In genomic region chr22:49962751-49963646, GRCh38 we compare ENCODE assay signal across 8 cellular contexts. TPM values are rescaled to one million over a fixed set of nuclear protein-coding genes. Genes with fewer than 3 reads are reported as not detected.
A peak's percentile ranks its signal among the peaks of the same experiment; 100 is the strongest.
DNase-seq lines count a peak whose midpoint lies in the region; TF ChIP-seq lines count a peak whose summit lies in the region.

No MANE protein-coding gene starts in this region.

- peak overlapping the region; percentile 91 for H3K4me2 ChIP-seq in neuronal stem cell (ENCODE audit: insufficient read depth, low read length, poor library complexity, severe bottlenecking)

- peaks cover 26% of the 10 kb centered on the region for H3K79me1 ChIP-seq in neuronal stem cell (ENCODE audit: low read depth, low read length)

- peak overlapping the region; percentile 95 for H3K18ac ChIP-seq in neuronal stem cell (ENCODE audit: low read length)

- TF ChIP-seq CTCF in WERI-Rb-1 (IDR thresholded peaks at IDR 0.05; ENCODE audit: low read depth, low read length) (no peak), esophagus muscularis mucosa (IDR thresholded peaks at IDR 0.05) (no peak)

- WGBS in esophagus muscularis mucosa: 80% methylated on average over 48 of the region's 63 CpGs
- WGBS in neuronal stem cell (ENCODE audit: extremely low coverage in 2 of 2, insufficient read length in 2 of 2, insufficient replicate concordance in 1 of 2), 2 donors: no CpG with 5 or more reads among the region's 63 CpGs

- peak overlapping the region; percentile 85 for H3K23ac ChIP-seq in neuronal stem cell (ENCODE audit: low read depth, low read length, poor library complexity)

- H3K4me1 ChIP-seq in esophagus muscularis mucosa: peaks cover 65 to 86% (median 77%) of the 10 kb centered on the region in 4 donors
- peaks cover 34 to 36% of the 10 kb centered on the region in 2 donors for H3K4me1 ChIP-seq in neuronal stem cell (ENCODE audit: control insufficient read depth in 2 of 2, insufficient read depth in 1 of 2, low read depth in 1 of 2, low read length in 2 of 2)

- TF ChIP-seq EP300 in esophagus muscularis mucosa (IDR thresholded peaks at IDR 0.05): no peak

- peak overlapping the region; percentile 99 for H2AK5ac ChIP-seq in neuronal stem cell (ENCODE audit: low read depth, low read length)

- DNase-seq in ELF-1 (ENCODE audit: low read depth, low spot score): peak; percentile 6
- no peak for DNase-seq in WERI-Rb-1
- DNase-seq in esophagus muscularis mucosa (ENCODE audit: extremely low spot score): no peak
- no peak for DNase-seq in neuronal stem cell (ENCODE audit: low spot score)
- DNase-seq in NCI-H2107 (lab: John Stamatoyannopoulos, UW): no peak
- DNase-seq in SW480 (ENCODE audit: low spot score): no peak
- no peak for DNase-seq in SHP77 (lab: John Stamatoyannopoulos, UW)
- no peak for DNase-seq in amniotic stem cell (lab: John Stamatoyannopoulos, UW)

- intact Hi-C loops in esophagus muscularis mucosa (cut with DNase I): no loop called here

- no peak overlapping the region for H2AFZ ChIP-seq in neuronal stem cell (ENCODE audit: low read length)

- H3K27ac ChIP-seq in WERI-Rb-1 (peak overlapping the region; percentile 86), esophagus muscularis mucosa (replicated peaks in 1 of 4) (peak overlapping the region; percentile 88 to 98 (median 95)), neuronal stem cell (replicated peaks; ENCODE audit: low read length) (peak overlapping the region; percentile 85)

- H3K14ac ChIP-seq in neuronal stem cell (ENCODE audit: low read length): peak overlapping the region; percentile 97

- H2BK15ac ChIP-seq in neuronal stem cell (ENCODE audit: low read length): peak overlapping the region; percentile 92

- no peak overlapping the region for H3K4ac ChIP-seq in neuronal stem cell (ENCODE audit: low read length)

- no peaks in the 10 kb centered on the region for H3K9me3 ChIP-seq in WERI-Rb-1 (ENCODE audit: severe bottlenecking)
- H3K9me3 ChIP-seq in esophagus muscularis mucosa: no peaks in the 10 kb centered on the region
- H3K9me3 ChIP-seq in neuronal stem cell (replicated peaks in 1 of 2; ENCODE audit: control insufficient read depth in 2 of 2, insufficient read depth in 1 of 2, low read depth in 1 of 2, low read length in 2 of 2): no peaks in the 10 kb centered on the region

- no peak for TF ChIP-seq POLR2A in esophagus muscularis mucosa (IDR thresholded peaks at IDR 0.05; ENCODE audit: low read depth)

- H3K27me3 ChIP-seq in WERI-Rb-1 (ENCODE audit: insufficient read depth, low read depth, severe bottlenecking): no peaks in the 10 kb centered on the region
- no peaks in the 10 kb centered on the region for H3K27me3 ChIP-seq in esophagus muscularis mucosa
- H3K27me3 ChIP-seq in neuronal stem cell (ENCODE audit: control insufficient read depth in 3 of 3, insufficient read depth in 3 of 3, low read depth in 1 of 3, low read length in 3 of 3): peaks cover 0 to 4% (median 2%) of the 10 kb centered on the region in 3 experiments

- H3K9ac ChIP-seq in neuronal stem cell (ENCODE audit: low read depth, low read length, poor library complexity): peak overlapping the region; percentile 86

- H3K36me3 ChIP-seq in WERI-Rb-1 (peaks cover 32% of the 10 kb centered on the region), esophagus muscularis mucosa (peaks cover 11 to 41% (median 34%) of the 10 kb centered on the region in 4 donors), neuronal stem cell (replicated peaks in 1 of 2; ENCODE audit: control insufficient read depth in 2 of 2, insufficient read depth in 2 of 2, low read length in 2 of 2) (peaks cover 21 to 29% of the 10 kb centered on the region in 2 donors)

- peak overlapping the region; percentile 72 for H2BK120ac ChIP-seq in neuronal stem cell (ENCODE audit: low read depth, low read length)

- H2BK5ac ChIP-seq in neuronal stem cell (ENCODE audit: low read length): peak overlapping the region; percentile 94

- peak overlapping the region; percentile 34 for H3K4me3 ChIP-seq in WERI-Rb-1 (ENCODE audit: low read depth, low read length)
- peak overlapping the region; percentile 73 to 96 (median 89) for H3K4me3 ChIP-seq in esophagus muscularis mucosa
- peak overlapping the region; percentile 19 to 58 for H3K4me3 ChIP-seq in neuronal stem cell (ENCODE audit: low read length in 2 of 2)

- H4K8ac ChIP-seq in neuronal stem cell (ENCODE audit: low read depth, low read length): no peak overlapping the region

- peak overlapping the region; percentile 97 for H4K91ac ChIP-seq in neuronal stem cell (ENCODE audit: low read depth, low read length, poor library complexity)

- H2BK12ac ChIP-seq in neuronal stem cell (ENCODE audit: low read length): peak overlapping the region; percentile 97

RNA-seq across cellular contexts. Expression of gene PIM3, which starts 2.4 kb away (rescaled TPM):
- 100 to 1,000 TPM in 1 of 4 donors, 10 to 100 TPM in 3; 36.1 to 106 (median 56.5) TPM for total RNA-seq in esophagus muscularis mucosa
- polyA plus RNA-seq in neuronal stem cell (2013, experiment 1 of 2): 38.0 TPM
- polyA plus RNA-seq in neuronal stem cell (2013, experiment 2 of 2): 37.0 TPM

RNA-seq across cellular contexts. Expression of gene CRELD2, which starts 44.6 kb away (rescaled TPM):
- total RNA-seq in esophagus muscularis mucosa: 10 to 100 TPM; 32.0 to 38.2 (median 34.2) TPM
- 12.6 TPM for polyA plus RNA-seq in neuronal stem cell (2013, experiment 1 of 2)
- 12.2 TPM for polyA plus RNA-seq in neuronal stem cell (2013, experiment 2 of 2)

RNA-seq across cellular contexts. Expression of gene ALG12, which starts 44.8 kb away (rescaled TPM):
- 10 to 100 TPM; 17.7 to 28.0 (median 23.8) TPM for total RNA-seq in esophagus muscularis mucosa
- 9.3 TPM for polyA plus RNA-seq in neuronal stem cell (2013, experiment 1 of 2)
- polyA plus RNA-seq in neuronal stem cell (2013, experiment 2 of 2): 9.1 TPM

RNA-seq across cellular contexts. Expression of gene IL17REL, which starts 49.6 kb away (rescaled TPM):
- not detected for total RNA-seq in esophagus muscularis mucosa
- polyA plus RNA-seq in neuronal stem cell (2013, experiment 1 of 2): 0.07 TPM
- 0.07 TPM for polyA plus RNA-seq in neuronal stem cell (2013, experiment 2 of 2)

Comparison
In these comparisons a context has a peak if more than half of its experiments do, and no peak if none do; other contexts are left out.
1. H3K4me3 ChIP-seq: peak in every context shown above with its lines; median percentile 89 in esophagus muscularis mucosa; 38 in neuronal stem cell; 34 in WERI-Rb-1.